ENCODE assay signal across 9 cellular contexts in the genomic region with DNA sequence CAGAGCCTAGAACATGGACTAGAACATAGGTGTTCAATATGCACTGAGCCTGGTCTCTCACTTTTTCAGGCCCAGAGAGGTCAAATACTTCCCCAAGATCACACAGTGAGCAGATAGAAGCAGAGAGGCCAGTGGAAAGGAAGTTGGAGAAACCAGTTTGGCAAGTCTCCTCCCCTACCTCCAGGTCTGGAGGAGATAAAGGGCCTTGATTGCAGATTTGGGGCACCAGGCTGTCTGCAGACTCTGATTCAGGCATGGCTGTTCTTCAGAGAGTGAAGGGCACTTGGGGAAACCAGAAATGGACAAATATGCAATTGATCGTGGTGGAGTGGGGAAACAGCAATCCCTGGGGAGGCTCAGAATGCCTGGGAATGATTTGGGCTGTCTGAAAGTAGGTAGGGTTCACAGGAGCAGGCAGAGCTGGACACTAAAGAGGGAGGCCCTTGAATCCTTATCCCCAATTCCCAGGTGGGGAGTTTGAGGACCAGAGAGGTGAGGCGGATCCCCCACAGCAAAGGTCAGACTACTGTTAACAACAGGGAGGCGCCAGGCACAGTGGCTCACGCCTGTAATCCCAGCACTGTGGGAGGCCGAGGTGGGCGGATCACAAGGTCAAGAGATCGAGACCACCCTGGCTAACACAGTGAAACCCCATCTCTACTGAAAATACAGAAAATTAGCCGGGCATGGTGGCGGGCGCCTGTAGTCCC. TPM values are rescaled to one million over a fixed set of nuclear protein-coding genes. Genes with fewer than 3 reads are reported as not detected.
DNase-seq lines count a peak whose midpoint lies in the region; ATAC-seq and TF ChIP-seq lines count a peak whose summit lies in the region.
"Had no signal": no experiment of that assay in that cellular context is flagged by ENCODE, and none has a peak within 500 bp of the region (broad histone marks: within the 10 kb centered on the region; RNA-seq: fewer than 3 reads in every experiment).

No MANE protein-coding gene starts in this region.

- H3K27ac ChIP-seq in CD4-positive, alpha-beta memory T cell (ENCODE audit: low read depth, low read length): no peak overlapping the region
- H3K27ac ChIP-seq in coronary artery: no peak overlapping the region

- TF ChIP-seq CTCF in coronary artery (IDR thresholded peaks at IDR 0.05) (no peak), nephron progenitor cell (IDR thresholded peaks at IDR 0.05) (no peak)

- H3K9me3 Mint-ChIP-seq in CD4-positive, alpha-beta memory T cell: no peaks in the 10 kb centered on the region
- no peaks in the 10 kb centered on the region for H3K9me3 Mint-ChIP-seq in nephron progenitor cell

- no peak for ATAC-seq in HG03439 (IDR thresholded peaks at IDR 0.05; ENCODE audit: unreplicated experiment)

- peaks cover 52 to 78% (median 65%) of the 10 kb centered on the region in 4 donors for H3K4me1 Mint-ChIP-seq in CD4-positive, alpha-beta memory T cell
- H3K4me1 Mint-ChIP-seq in nephron progenitor cell: peaks cover 57% of the 10 kb centered on the region

- H3K27me3 ChIP-seq in CD4-positive, alpha-beta memory T cell (ENCODE audit: insufficient read depth, low read length): no peaks in the 10 kb centered on the region

- H3K27me3 Mint-ChIP-seq in CD4-positive, alpha-beta memory T cell: no peaks in the 10 kb centered on the region
- H3K27me3 Mint-ChIP-seq in nephron progenitor cell (ENCODE audit: low read depth, poor library complexity): peaks cover 8% of the 10 kb centered on the region

- no peak overlapping the region for H3K4me3 ChIP-seq in CD4-positive, alpha-beta memory T cell (ENCODE audit: low read length in 2 of 2)
- H3K4me3 ChIP-seq in coronary artery: peak overlapping the region; percentile 14

- H3K27ac Mint-ChIP-seq in CD4-positive, alpha-beta memory T cell: peak overlapping the region; percentile 68 to 86 (median 84)
- H3K27ac Mint-ChIP-seq in nephron progenitor cell: peak overlapping the region; percentile 64

- DNase-seq in CD4-positive, alpha-beta memory T cell: peak in 1 of 5 donors; percentile 22
- peak; percentile 56 for DNase-seq in NCI-H2029 (lab: John Stamatoyannopoulos, UW)
- no peak for DNase-seq in coronary artery (ENCODE audit: low spot score)
- no peak for DNase-seq in nephron progenitor cell
- DNase-seq in Kasumi-1 (lab: John Stamatoyannopoulos, UW): no peak
- DNase-seq in NCI-H82 treated with DMSO at 0.1 percent for 48 hours (lab: John Stamatoyannopoulos, UW; ENCODE audit: unreplicated experiment): no peak
- DNase-seq in NCI-H774 (lab: John Stamatoyannopoulos, UW): no peak
- DNase-seq: activated CD4-positive, CD25-positive, alpha-beta regulatory T cell had no signal

- peaks cover 10% of the 10 kb centered on the region for H3K36me3 ChIP-seq in CD4-positive, alpha-beta memory T cell (ENCODE audit: insufficient read depth, low read length)

- intact Hi-C loops in CD4-positive, alpha-beta memory T cell (cut with micrococcal nuclease): no loop called here

- no peaks in the 10 kb centered on the region for H3K9me3 ChIP-seq in CD4-positive, alpha-beta memory T cell (ENCODE audit: control insufficient read depth in 1 of 2, low read length in 2 of 2)

- POLR2A ChIA-PET in CD4-positive, alpha-beta memory T cell (lab: Charles Lee; ENCODE audit: partially characterized antibody): interaction anchor here (2.8 to 3.7 kb wide), 3 partner anchors 9 to 40 kb away, joined by 9 to 76 read pairs (median 14); partner anchors contain the start of genes CEBPB and UBE2V1

- H3K4me3 Mint-ChIP-seq in CD4-positive, alpha-beta memory T cell: peak overlapping the region; percentile 27 to 90 (median 76)
- H3K4me3 Mint-ChIP-seq in nephron progenitor cell: peak overlapping the region; percentile 91

- peaks cover 9 to 23% of the 10 kb centered on the region in 2 donors for H3K36me3 Mint-ChIP-seq in CD4-positive, alpha-beta memory T cell
- H3K36me3 Mint-ChIP-seq in nephron progenitor cell (ENCODE audit: low read depth): peaks cover 4% of the 10 kb centered on the region

- CTCF ChIA-PET in CD4-positive, alpha-beta memory T cell (lab: Charles Lee; ENCODE audit: partially characterized antibody): interaction anchor here (5.6 to 7.6 kb wide), 2 partner anchors 18 to 31 kb away, joined by 69 to 70 read pairs; no protein-coding TSS in a partner anchor

- H3K4me1 ChIP-seq in CD4-positive, alpha-beta memory T cell (ENCODE audit: insufficient read depth, low read length): peaks cover 76% of the 10 kb centered on the region

RNA-seq across cellular contexts. Expression of gene PEDS1, which starts 2.3 kb away (rescaled TPM):
- 10 to 100 TPM; 16.8 TPM for total RNA-seq in CD4-positive, alpha-beta memory T cell
- polyA plus RNA-seq in CD4-positive, alpha-beta memory T cell: 10 to 100 TPM; 14.7 to 25.1 TPM

RNA-seq across cellular contexts. Expression of gene UBE2V1, which starts 38.2 kb away (rescaled TPM):
- total RNA-seq in CD4-positive, alpha-beta memory T cell: 100 to 1,000 TPM; 131 to 133 TPM
- 100 to 1,000 TPM; 151 to 176 TPM for polyA plus RNA-seq in CD4-positive, alpha-beta memory T cell

RNA-seq across cellular contexts. Expression of gene CEBPB, which starts 39.4 kb away (rescaled TPM):
- total RNA-seq in CD4-positive, alpha-beta memory T cell: 10 to 100 TPM; 32.7 to 34.3 TPM
- 10 to 100 TPM; 12.8 to 23.5 TPM for polyA plus RNA-seq in CD4-positive, alpha-beta memory T cell
